23 cellular contexts compared by ENCODE assay signal in genomic region chr19:14164088-14164487, GRCh38.
"Had no signal": no experiment of that assay in that cellular context is flagged by ENCODE, and none has a peak within 500 bp of the region (broad histone marks: within the 10 kb centered on the region; RNA-seq: fewer than 3 reads in every experiment).

No MANE protein-coding gene starts in this region.

- H3K4me3 ChIP-seq: esophagus muscularis mucosa, gastrocnemius medialis, lung, ovary, right atrium auricular region, sigmoid colon, skin epidermis, testis, tibial nerve, upper lobe of right lung, vagina had no signal

- DNase-seq: effector memory CD4-positive, alpha-beta T cell; gastrocnemius medialis; kidney; left cardiac atrium; left ventricle myocardium superior; mesenchymal stem cell; midbrain; ovary; sigmoid colon; stimulated activated CD4-positive, alpha-beta T cell treated with anti-CD3 and anti-CD28 coated beads, Interleukin-2, amount 100 ng/mL, for 24 hours; stimulated activated CD4-positive, alpha-beta T cell treated with anti-CD3 and anti-CD28 coated beads, Interleukin-4, amount 100 ng/mL, for 4 hours; stimulated activated naive B cell treated with anti-CD40 and anti-IgM and Interleukin-4, amounts not matched to agents 10 μg/mL and 1 μg/mL and 100 μg/mL, for 72 hours; stimulated activated naive CD8-positive, alpha-beta T cell treated with anti-CD3 and anti-CD28 coated beads, Interleukin-15, amount 100 ng/mL, for 72 hours; testis; upper lobe of right lung had no signal

- H3K36me3 Mint-ChIP-seq: natural killer cell treated with Interleukin-12 subunit alpha and Interleukin-12 subunit beta and Interleukin-15 and Interleukin-18, amount 100 ng/mL, for 72 hours; stimulated activated naive B cell treated with anti-CD40 and anti-IgM and Interleukin-4, amounts not matched to agents 10 μg/mL and 1 μg/mL and 100 μg/mL, for 72 hours had no signal

- H3K27me3 ChIP-seq: esophagus muscularis mucosa, ovary, right atrium auricular region, sigmoid colon, testis, tibial nerve, upper lobe of right lung, vagina had no signal

- H3K4me3 Mint-ChIP-seq: natural killer cell treated with Interleukin-12 subunit alpha and Interleukin-12 subunit beta and Interleukin-15 and Interleukin-18, amount 100 ng/mL, for 72 hours; stimulated activated naive B cell treated with anti-CD40 and anti-IgM and Interleukin-4, amounts not matched to agents 10 μg/mL and 1 μg/mL and 100 μg/mL, for 72 hours; stimulated activated naive CD8-positive, alpha-beta T cell treated with anti-CD3 and anti-CD28 coated beads, Interleukin-15, amount 100 ng/mL, for 72 hours had no signal

- H3K27ac ChIP-seq: epithelial cell of prostate, esophagus muscularis mucosa, gastrocnemius medialis, ovary, right atrium auricular region, sigmoid colon, skin epidermis, testis, tibial nerve, upper lobe of right lung, vagina had no signal

- H3K36me3 ChIP-seq: gastrocnemius medialis, ovary had no signal

- H3K27ac Mint-ChIP-seq: natural killer cell treated with Interleukin-12 subunit alpha and Interleukin-12 subunit beta and Interleukin-15 and Interleukin-18, amount 100 ng/mL, for 72 hours; stimulated activated naive B cell treated with anti-CD40 and anti-IgM and Interleukin-4, amounts not matched to agents 10 μg/mL and 1 μg/mL and 100 μg/mL, for 72 hours had no signal

- H3K9me3 ChIP-seq: esophagus muscularis mucosa, gastrocnemius medialis, ovary, right atrium auricular region, sigmoid colon, testis, tibial nerve, upper lobe of right lung, vagina had no signal

- H3K4me1 ChIP-seq: gastrocnemius medialis had no signal

- H3K9me3 Mint-ChIP-seq: natural killer cell treated with Interleukin-12 subunit alpha and Interleukin-12 subunit beta and Interleukin-15 and Interleukin-18, amount 100 ng/mL, for 72 hours; stimulated activated naive B cell treated with anti-CD40 and anti-IgM and Interleukin-4, amounts not matched to agents 10 μg/mL and 1 μg/mL and 100 μg/mL, for 72 hours had no signal

- ATAC-seq: gastrocnemius medialis; left cardiac atrium; left ventricle myocardium superior; natural killer cell treated with Interleukin-12 subunit alpha and Interleukin-12 subunit beta and Interleukin-15 and Interleukin-18, amount 100 ng/mL, for 72 hours; stimulated activated naive B cell treated with anti-CD40 and anti-IgM and Interleukin-4, amounts not matched to agents 10 μg/mL and 1 μg/mL and 100 μg/mL, for 72 hours; stimulated activated naive CD8-positive, alpha-beta T cell treated with anti-CD3 and anti-CD28 coated beads, Interleukin-15, amount 100 ng/mL, for 72 hours; upper lobe of right lung had no signal

- H3K27me3 Mint-ChIP-seq: natural killer cell treated with Interleukin-12 subunit alpha and Interleukin-12 subunit beta and Interleukin-15 and Interleukin-18, amount 100 ng/mL, for 72 hours; stimulated activated naive CD8-positive, alpha-beta T cell treated with anti-CD3 and anti-CD28 coated beads, Interleukin-15, amount 100 ng/mL, for 72 hours had no signal
